In genomic region chr18:45876131-45876530, GRCh38 we compare ENCODE assay signal across 19 cellular contexts. TPM values are rescaled to one million over a fixed set of nuclear protein-coding genes. Genes with fewer than 3 reads are reported as not detected.
"Had no signal": no experiment of that assay in that cellular context is flagged by ENCODE, and none has a peak within 500 bp of the region (broad histone marks: within the 10 kb centered on the region; RNA-seq: fewer than 3 reads in every experiment).

No MANE protein-coding gene starts in this region.

- H3K4me3 Mint-ChIP-seq: activated naive CD8-positive, alpha-beta T cell treated with anti-CD3 and anti-CD28 coated beads for 36 hours; activated T-cell treated with anti-CD3 and anti-CD28 coated beads, Interleukin-2, amount 50 U/mL, for 4 hours; neural crest cell; stimulated activated memory B cell treated with anti-CD40 and anti-IgM and Interleukin-4, amounts not matched to agents 10 μg/mL and 1 μg/mL and 100 μg/mL, for 72 hours had no signal

- H3K9me3 ChIP-seq: esophagus squamous epithelium, gastrocnemius medialis, stomach, suprapubic skin, tibial nerve had no signal

- H3K27me3 Mint-ChIP-seq: activated naive CD8-positive, alpha-beta T cell treated with anti-CD3 and anti-CD28 coated beads for 36 hours; stimulated activated memory B cell treated with anti-CD40 and anti-IgM and Interleukin-4, amounts not matched to agents 10 μg/mL and 1 μg/mL and 100 μg/mL, for 72 hours had no signal

- H3K27ac ChIP-seq: coronary artery, esophagus squamous epithelium, gastrocnemius medialis, stomach, suprapubic skin, tibial nerve had no signal

- H3K4me3 ChIP-seq: coronary artery, esophagus squamous epithelium, gastrocnemius medialis, smooth muscle cell, stomach, suprapubic skin, tibial nerve had no signal

- H3K4me1 ChIP-seq: gastrocnemius medialis had no signal

- ATAC-seq: activated T-cell treated with anti-CD3 and anti-CD28 coated beads, Interleukin-2, amount 50 U/mL, for 4 hours; gastrocnemius medialis; left ventricle myocardium superior; sciatic nerve; stimulated activated memory B cell treated with anti-CD40 and anti-IgM and Interleukin-4, amounts not matched to agents 10 μg/mL and 1 μg/mL and 100 μg/mL, for 72 hours had no signal

- H3K27me3 ChIP-seq: esophagus squamous epithelium, gastrocnemius medialis, stomach, suprapubic skin, tibial nerve had no signal

- DNase-seq: activated CD4-positive, alpha-beta T cell treated with anti-CD3 and anti-CD28 coated beads for 1 hour; activated naive CD4-positive, alpha-beta T cell treated with Interleukin-2 at 50 U/mL for 16 hours; activated naive CD8-positive, alpha-beta T cell treated with anti-CD3 and anti-CD28 coated beads for 36 hours; activated T-cell treated with anti-CD3 and anti-CD28 coated beads, Interleukin-2, amount 50 U/mL, for 4 hours; cerebellar nuclear complex; esophagus squamous epithelium; gastrocnemius medialis; hippocampal formation; left ventricle myocardium superior; mammary epithelial cell; stimulated activated CD4-positive, alpha-beta T cell treated with anti-CD3 and anti-CD28 coated beads, Interleukin-15, amount 100 ng/mL, for 24 hours; stomach had no signal

RNA-seq across cellular contexts. Expression of gene SIGLEC15, which starts 50.7 kb away (rescaled TPM):
- total RNA-seq: activated naive CD8-positive, alpha-beta T cell treated with anti-CD3 and anti-CD28 coated beads for 36 hours; activated T-cell treated with anti-CD3 and anti-CD28 coated beads, Interleukin-2, amount 50 U/mL, for 4 hours; esophagus squamous epithelium; gastrocnemius medialis; neural crest cell had no signal
